17 cellular contexts compared by ENCODE assay signal in genomic region chr12:13200841-13201240, GRCh38. TPM values are rescaled to one million over a fixed set of nuclear protein-coding genes. Genes with fewer than 3 reads are reported as not detected.
DNase-seq lines count a peak whose midpoint lies in the region; ATAC-seq, FAIRE-seq and TF ChIP-seq lines count a peak whose summit lies in the region.
"Had no signal": no experiment of that assay in that cellular context is flagged by ENCODE, and none has a peak within 500 bp of the region (broad histone marks: within the 10 kb centered on the region; RNA-seq: fewer than 3 reads in every experiment).

No MANE protein-coding gene starts in this region.

- TF ChIP-seq POLR2A in suprapubic skin (IDR thresholded peaks at IDR 0.05) (no peak), HepG2 (IDR thresholded peaks at IDR 0.05; ENCODE audit: insufficient read depth in 1 of 2, low read depth in 2 of 2, low read length in 2 of 2) (no peak)

- POLR2A ChIA-PET in HepG2 (lab: Yijun Ruan, JAX) = no interaction called here

- BruUV-seq in HepG2 (replicated peaks; lab: Mats Ljungman, UMichigan) = no TSS peak

- H3K9me3 Mint-ChIP-seq in HFFc6 (no peaks in the 10 kb centered on the region), glutamatergic neuron (ENCODE audit: unreplicated experiment) (no peaks in the 10 kb centered on the region)
- H3K9me3 Mint-ChIP-seq: activated CD8-positive, alpha-beta T cell treated with anti-CD3 and anti-CD28 coated beads for 36 hours; activated T-helper 1 cell treated with anti-CD3 and anti-CD28 coated beads, Interleukin-12 subunit alpha, Interleukin-12 subunit beta, Interleukin-2, Interleukin-4 antibody, amounts not matched to agents 30 ng/mL and 10 ng/mL and 1 ng/mL, durations not matched to agents 14 hours and 24 hours and 36 hours; effector memory CD8-positive, alpha-beta T cell; stimulated activated naive CD8-positive, alpha-beta T cell treated with anti-CD3 and anti-CD28 coated beads, Interleukin-15, Interleukin-2, amounts not matched to agents 100 ng/mL and 50 ng/mL, for 24 hours had no signal

- H4K20me1 ChIP-seq in HepG2 (ENCODE audit: insufficient read depth, low read length) = no peaks in the 10 kb centered on the region

- CTCF ChIA-PET in HepG2 (lab: Yijun Ruan, JAX; ENCODE audit: low intra/inter-chr PET ratio, low total read pairs) = no interaction called here

- H3K79me2 ChIP-seq in HepG2 (ENCODE audit: insufficient read depth, low read length) = no peaks in the 10 kb centered on the region

- in situ Hi-C loops in HepG2 (cut with HindIII; ENCODE audit: extremely low pct_ligation_motif_present, low pct_unique_long_range_greater_than_20kb) = loop anchor here (25.0 kb wide), 1 partner anchor 414 kb away; the partner anchor contains the start of gene APOLD1

- H3K4me1 ChIP-seq in adipocyte (ENCODE audit: control insufficient read depth, insufficient read depth, low read length) (peaks cover 71% of the 10 kb centered on the region), suprapubic skin (peaks cover 76% of the 10 kb centered on the region), HepG2 (ENCODE audit: insufficient read depth, low read length) (peaks cover 12% of the 10 kb centered on the region)
- H3K4me1 ChIP-seq: BE2C had no signal

- peak overlapping the region; percentile 96 for H3K9ac ChIP-seq in adipocyte (ENCODE audit: low read length)
- H3K9ac ChIP-seq in HepG2 (ENCODE audit: insufficient read depth, low read depth, low read length) = no peak overlapping the region

- FAIRE-seq in HepG2 (lab: Jason Lieb, UNC) = no peak
- FAIRE-seq: kidney had no signal

- TF ChIP-seq CTCF in HFFc6 (IDR thresholded peaks at IDR 0.05) (no peak), glutamatergic neuron (IDR thresholded peaks at IDR 0.05; ENCODE audit: partially characterized antibody, unreplicated experiment) (no peak), suprapubic skin (IDR thresholded peaks at IDR 0.05) (no peak), HepG2 (CRISPR knock-in tag; IDR thresholded peaks at IDR 0.05) (no peak)

- no peak overlapping the region for H2AFZ ChIP-seq in HepG2 (ENCODE audit: low read length)

- no peaks in the 10 kb centered on the region for H3K27me3 ChIP-seq in adipocyte (replicated peaks; ENCODE audit: control insufficient read depth, insufficient read depth, low read length)
- H3K27me3 ChIP-seq in suprapubic skin = no peaks in the 10 kb centered on the region
- peaks cover 3 to 55% of the 10 kb centered on the region in 2 experiments; a peak in 4 of 5 replicates for H3K27me3 ChIP-seq in HepG2 (ENCODE audit: control insufficient read depth in 1 of 2, insufficient read depth in 2 of 2, low read length in 2 of 2)

- H3K27ac Mint-ChIP-seq in HFFc6 (peak overlapping the region; percentile 98), glutamatergic neuron (ENCODE audit: unreplicated experiment) (peak overlapping the region; percentile 31)
- H3K27ac Mint-ChIP-seq: activated CD8-positive, alpha-beta T cell treated with anti-CD3 and anti-CD28 coated beads for 36 hours; activated T-helper 1 cell treated with anti-CD3 and anti-CD28 coated beads, Interleukin-12 subunit alpha, Interleukin-12 subunit beta, Interleukin-2, Interleukin-4 antibody, amounts not matched to agents 30 ng/mL and 10 ng/mL and 1 ng/mL, durations not matched to agents 14 hours and 24 hours and 36 hours; effector memory CD8-positive, alpha-beta T cell; stimulated activated naive CD8-positive, alpha-beta T cell treated with anti-CD3 and anti-CD28 coated beads, Interleukin-15, Interleukin-2, amounts not matched to agents 100 ng/mL and 50 ng/mL, for 24 hours had no signal

- H3K36me3 Mint-ChIP-seq in HFFc6 (ENCODE audit: low read depth) (peaks cover 77% of the 10 kb centered on the region), glutamatergic neuron (ENCODE audit: unreplicated experiment) (no peaks in the 10 kb centered on the region)

- intact Hi-C loops in HepG2 (cut with micrococcal nuclease; ENCODE audit: unreplicated experiment) = no loop called here

- H3K36me3 ChIP-seq in adipocyte (ENCODE audit: control insufficient read depth, insufficient read depth, low read length, severe bottlenecking) (peaks cover 28% of the 10 kb centered on the region), suprapubic skin (peaks cover 5% of the 10 kb centered on the region), HepG2 (replicated peaks in 1 of 2; ENCODE audit: control insufficient read depth in 1 of 2, insufficient read depth in 2 of 2, low read length in 2 of 2) (no peaks in the 10 kb centered on the region)
- H3K36me3 ChIP-seq: BE2C had no signal

- H3K27ac ChIP-seq in suprapubic skin = peak overlapping the region; percentile 97
- H3K27ac ChIP-seq in HepG2 (ENCODE audit: extremely low read length, insufficient read depth, low read length) = no peak overlapping the region

- no peaks in the 10 kb centered on the region for H3K9me3 ChIP-seq in adipocyte (ENCODE audit: control insufficient read depth, low read length)
- H3K9me3 ChIP-seq in suprapubic skin = no peaks in the 10 kb centered on the region
- H3K9me3 ChIP-seq in HepG2 (ENCODE audit: low read length) = no peaks in the 10 kb centered on the region
- H3K9me3 ChIP-seq: BE2C had no signal

- H3K4me1 Mint-ChIP-seq in HFFc6 (ENCODE audit: low read depth) = peaks cover 86% of the 10 kb centered on the region
- peaks cover 1% of the 10 kb centered on the region for H3K4me1 Mint-ChIP-seq in glutamatergic neuron (ENCODE audit: low read depth, unreplicated experiment)

- 27% methylated on average over 8 of the region's 8 CpGs for WGBS in suprapubic skin
- WGBS in HepG2 (ENCODE audit: low lambda C conversion rate) = 37% methylated on average over 8 of the region's 8 CpGs

- TF ChIP-seq EP300 in suprapubic skin (IDR thresholded peaks at IDR 0.05) = no peak
- no peak for TF ChIP-seq EP300 in HepG2 (IDR thresholded peaks at IDR 0.05; ENCODE audit: low read depth in 2 of 2, low read length in 2 of 2)
- TF ChIP-seq EP300 in HepG2 (CRISPR knock-in tag; IDR thresholded peaks at IDR 0.05; ENCODE audit: borderline replicate concordance) = no peak

- H3K4me3 ChIP-seq in adipocyte (ENCODE audit: low read length) (peak overlapping the region; percentile 95), suprapubic skin (peak overlapping the region; percentile 76), HepG2 (replicated peaks in 1 of 3; ENCODE audit: insufficient read depth in 1 of 3, low read depth in 2 of 3, low read length in 3 of 3) (no peak overlapping the region)

- no peak for TF ChIP-seq RAD21 in HepG2 (CRISPR knock-in tag; IDR thresholded peaks at IDR 0.05)

- DNase-seq in HFFc6 (no peak), adipocyte (ENCODE audit: low read depth) (no peak), glutamatergic neuron (no peak), suprapubic skin (ENCODE audit: low spot score in 2 of 2) (no peak), A172 (ENCODE audit: low spot score) (no peak), HepG2 (ENCODE audit: low spot score) (no peak)
- DNase-seq: activated CD8-positive, alpha-beta T cell treated with anti-CD3 and anti-CD28 coated beads for 36 hours; BE2C; central memory CD4-positive, alpha-beta T cell; effector memory CD8-positive, alpha-beta T cell; kidney; MV-4-11; NCI-H69 had no signal

- peaks cover 26% of the 10 kb centered on the region for H3K27me3 Mint-ChIP-seq in HFFc6 (ENCODE audit: insufficient read depth)
- peaks cover 2% of the 10 kb centered on the region for H3K27me3 Mint-ChIP-seq in glutamatergic neuron (ENCODE audit: unreplicated experiment)

- H3K4me3 Mint-ChIP-seq in HFFc6 = peak overlapping the region; percentile 98
- no peak overlapping the region for H3K4me3 Mint-ChIP-seq in glutamatergic neuron (ENCODE audit: unreplicated experiment)
- H3K4me3 Mint-ChIP-seq: activated CD8-positive, alpha-beta T cell treated with anti-CD3 and anti-CD28 coated beads for 36 hours; activated T-helper 1 cell treated with anti-CD3 and anti-CD28 coated beads, Interleukin-12 subunit alpha, Interleukin-12 subunit beta, Interleukin-2, Interleukin-4 antibody, amounts not matched to agents 30 ng/mL and 10 ng/mL and 1 ng/mL, durations not matched to agents 14 hours and 24 hours and 36 hours; effector memory CD8-positive, alpha-beta T cell; stimulated activated naive CD8-positive, alpha-beta T cell treated with anti-CD3 and anti-CD28 coated beads, Interleukin-15, Interleukin-2, amounts not matched to agents 100 ng/mL and 50 ng/mL, for 24 hours had no signal

- ATAC-seq in HG02981 (IDR thresholded peaks at IDR 0.05; ENCODE audit: unreplicated experiment) = no peak
- no peak for ATAC-seq in GM21723 (IDR thresholded peaks at IDR 0.05; ENCODE audit: unreplicated experiment)
- no peak for ATAC-seq in HepG2
- ATAC-seq: activated CD8-positive, alpha-beta T cell treated with anti-CD3 and anti-CD28 coated beads for 36 hours; effector memory CD8-positive, alpha-beta T cell had no signal

- no peak overlapping the region for H3K4me2 ChIP-seq in HepG2 (ENCODE audit: low read depth, low read length)

RNA-seq across cellular contexts. Expression of gene EMP1, which starts 4.3 kb away (rescaled TPM):
- 100 to 1,000 TPM; 217 to 417 (median 356) TPM for total RNA-seq in HFFc6 (2021; fragmentation: NEBNext Ultra II Directional; extraction: Animal tissue kit (Norgen Biotek cat#: 25700))
- total RNA-seq in glutamatergic neuron (ENCODE audit: unreplicated experiment) = not detected
- 1,000 to 10,000 TPM in 2 of 4 donors, 100 to 1,000 TPM in 2; 569 to 2,226 (median 1,259) TPM for total RNA-seq in suprapubic skin
- total RNA-seq in A172 (2014; rRNA removed; shearing (Covaris generic)) = 28.7 and 41.0 TPM in 2 replicates
- total RNA-seq in HepG2 (2016; rRNA removed; fragmentation: Illumina TruSeq; extraction: Trizol) = 0.13 TPM in 1 of 2 replicates, not detected in the other
- total RNA-seq in HepG2 (2016; cell fraction: cytosol; rRNA removed; fragmentation: Illumina TruSeq; extraction: Trizol; ENCODE audit: low read depth) = 0.71 TPM in 1 of 2 replicates, not detected in the other
- total RNA-seq in HepG2 (2016; cell fraction: insoluble cytoplasmic fraction; rRNA removed; fragmentation: Illumina TruSeq; extraction: Trizol) = 0.09 and 0.35 TPM in 2 replicates
- 0.03 TPM in 1 of 2 replicates, not detected in the other for total RNA-seq in HepG2 (2016; cell fraction: membrane; rRNA removed; fragmentation: Illumina TruSeq; extraction: Trizol)
- total RNA-seq in HepG2 (2016; cell fraction: nucleus; rRNA removed; fragmentation: Illumina TruSeq; extraction: Trizol) = 0.50 and 0.59 TPM in 2 replicates
- polyA plus RNA-seq in HepG2 (2011; rRNA removed) = 0.61 and 0.76 TPM in 2 replicates
- polyA plus RNA-seq in HepG2 (2011; cell fraction: cytosol; rRNA removed) = 0.09 and 0.10 TPM in 2 replicates
- polyA plus RNA-seq in HepG2 (2011; cell fraction: nucleus; rRNA removed) = 0.05 TPM in 1 of 2 replicates, not detected in the other
- 0.17 and 0.28 TPM in 2 replicates for polyA plus RNA-seq in HepG2 (2012)
- polyA plus RNA-seq in HepG2 (2016; cell fraction: cytosol; fragmentation: Illumina TruSeq; extraction: Trizol; ENCODE audit: low read depth) = 0.01 TPM in 1 of 2 replicates, not detected in the other
- 0.05 TPM in 1 of 2 replicates, not detected in the other for polyA plus RNA-seq in HepG2 (2016; cell fraction: insoluble cytoplasmic fraction; fragmentation: Illumina TruSeq; extraction: Trizol; ENCODE audit: low read depth)
- polyA plus RNA-seq in HepG2 (2016; cell fraction: membrane; fragmentation: Illumina TruSeq; extraction: Trizol; ENCODE audit: low read depth) = 0.28 TPM in 1 of 2 replicates, not detected in the other
- 0.10 TPM in 1 of 2 replicates, not detected in the other for polyA plus RNA-seq in HepG2 (2016; cell fraction: nucleus; fragmentation: Illumina TruSeq; extraction: Trizol; ENCODE audit: insufficient read depth, low read depth)
- 1.2 and 101 TPM in 2 replicates for polyA minus RNA-seq in HepG2 (2011; rRNA and poly(A)+ RNA removed; ENCODE audit: low replicate concordance)
- not detected in 2 replicates for polyA minus RNA-seq in HepG2 (2011; cell fraction: cytosol; rRNA and poly(A)+ RNA removed)
- 0.64 and 1.1 TPM in 2 replicates for polyA minus RNA-seq in HepG2 (2011; cell fraction: nucleus; rRNA and poly(A)+ RNA removed)

Comparison
In these comparisons a context has a peak if more than half of its experiments do, and no peak if none do; other contexts are left out.
1. H3K4me3 ChIP-seq: peak in adipocyte (single experiment) and suprapubic skin (single experiment); none in HepG2 (0 of 3).
2. RNA of gene EMP1, which starts 4.3 kb away (total RNA-seq): 569 to 2,226 TPM in suprapubic skin, 217 to 417 TPM in HFFc6 and 28.7 to 41.0 TPM in A172; 0.03 to 0.71 TPM in HepG2 and not detected in glutamatergic neuron (single experiment); every median in the first group is over 10 times any median in the second.